In the genomic region with DNA sequence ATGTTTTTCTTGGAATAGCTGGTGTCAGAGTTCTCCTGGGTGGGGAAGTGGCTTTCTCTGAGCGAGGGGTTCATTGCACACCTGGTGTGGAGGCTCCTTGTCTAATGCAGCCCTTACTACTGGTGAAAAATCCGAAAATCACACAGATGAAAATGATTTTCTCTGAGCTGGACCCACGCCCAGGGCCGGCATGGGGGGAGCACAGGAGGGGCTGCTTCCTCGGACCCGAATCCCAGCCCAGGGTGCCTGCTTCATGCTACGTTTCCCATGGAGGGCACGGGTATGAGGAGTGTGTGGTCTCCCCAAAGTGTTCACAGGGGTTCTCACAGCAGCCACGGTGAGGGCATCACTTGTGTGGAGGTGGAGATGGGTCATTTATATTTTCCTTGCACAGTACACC, we compare ENCODE assay signal across 20 cellular contexts.
"Had no signal": no experiment of that assay in that cellular context is flagged by ENCODE, and none has a peak within 500 bp of the region (broad histone marks: within the 10 kb centered on the region; RNA-seq: fewer than 3 reads in every experiment).

No MANE protein-coding gene starts in this region.

- H3K9ac ChIP-seq: neural progenitor cell had no signal

- ATAC-seq: left colon; naive thymus-derived CD8-positive, alpha-beta T cell; stimulated activated effector memory CD8-positive, alpha-beta T cell treated with anti-CD3 and anti-CD28 coated beads, Interleukin-12 subunit alpha, Interleukin-12 subunit beta, amount 100 ng/mL, for 72 hours had no signal

- H3K4me3 ChIP-seq: cardiac muscle cell, neural progenitor cell, psoas muscle, sigmoid colon, skin epidermis, stomach had no signal

- DNase-seq: brain microvascular endothelial cell; dermis blood vessel endothelial cell; effector CD4-positive, alpha-beta T cell; foreskin fibroblast; immature natural killer cell; kidney; mammary epithelial cell; naive thymus-derived CD8-positive, alpha-beta T cell; occipital lobe; psoas muscle; sigmoid colon; stimulated activated CD4-positive, alpha-beta T cell treated with anti-CD3 and anti-CD28 coated beads, Interleukin-12 subunit alpha, Interleukin-12 subunit beta, amount 100 ng/mL, for 4 hours; stomach; substantia nigra; trophoblast cell had no signal

- H3K36me3 ChIP-seq: brain microvascular endothelial cell, cardiac muscle cell, neural progenitor cell, sigmoid colon, stomach had no signal

- H3K4me1 ChIP-seq: neural progenitor cell, sigmoid colon had no signal

- H3K4me2 ChIP-seq: neural progenitor cell had no signal

- H2AFZ ChIP-seq: neural progenitor cell had no signal

- H3K27me3 ChIP-seq: brain microvascular endothelial cell, cardiac muscle cell, neural progenitor cell had no signal

- H3K9me3 ChIP-seq: psoas muscle, sigmoid colon, stomach had no signal

- H3K27ac ChIP-seq: brain microvascular endothelial cell, cardiac muscle cell, neural progenitor cell, psoas muscle, sigmoid colon, skin epidermis, stomach had no signal
